Comparison of ENCODE assay signal across 1 cellular context in the genomic region with DNA sequence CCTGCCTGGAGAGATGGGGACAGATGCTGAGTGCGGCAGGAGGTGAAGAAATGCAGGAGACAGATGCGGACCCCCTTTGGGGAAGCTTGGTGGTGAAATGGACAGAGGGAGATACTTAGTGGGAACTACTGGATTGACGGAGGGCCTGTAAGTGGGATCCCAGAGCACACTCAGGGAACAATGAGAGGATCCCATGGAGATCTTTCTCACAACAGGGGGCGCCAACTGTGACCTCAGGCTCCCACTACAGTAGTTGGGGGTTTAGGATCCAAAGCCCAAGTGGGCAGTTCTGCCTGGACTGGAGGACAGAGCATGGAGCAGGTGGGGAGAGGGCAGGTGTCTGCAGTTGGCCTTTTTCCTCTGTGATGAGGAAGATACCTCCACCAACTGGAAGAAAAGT.
TF ChIP-seq lines count a peak whose summit lies in the region.

No MANE protein-coding gene starts in this region.

TF ChIP-seq in K562, 482 proteins besides CTCF, POLR2A, EP300 and RAD21:
- TF ChIP-seq HEY1 (CRISPR knock-in tag; IDR thresholded peaks at IDR 0.05; ENCODE audit: borderline replicate concordance): no peak
- TF ChIP-seq, protein P1, sequence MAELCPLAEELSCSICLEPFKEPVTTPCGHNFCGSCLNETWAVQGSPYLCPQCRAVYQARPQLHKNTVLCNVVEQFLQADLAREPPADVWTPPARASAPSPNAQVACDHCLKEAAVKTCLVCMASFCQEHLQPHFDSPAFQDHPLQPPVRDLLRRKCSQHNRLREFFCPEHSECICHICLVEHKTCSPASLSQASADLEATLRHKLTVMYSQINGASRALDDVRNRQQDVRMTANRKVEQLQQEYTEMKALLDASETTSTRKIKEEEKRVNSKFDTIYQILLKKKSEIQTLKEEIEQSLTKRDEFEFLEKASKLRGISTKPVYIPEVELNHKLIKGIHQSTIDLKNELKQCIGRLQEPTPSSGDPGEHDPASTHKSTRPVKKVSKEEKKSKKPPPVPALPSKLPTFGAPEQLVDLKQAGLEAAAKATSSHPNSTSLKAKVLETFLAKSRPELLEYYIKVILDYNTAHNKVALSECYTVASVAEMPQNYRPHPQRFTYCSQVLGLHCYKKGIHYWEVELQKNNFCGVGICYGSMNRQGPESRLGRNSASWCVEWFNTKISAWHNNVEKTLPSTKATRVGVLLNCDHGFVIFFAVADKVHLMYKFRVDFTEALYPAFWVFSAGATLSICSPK (IDR thresholded peaks at IDR 0.05; ENCODE audit: borderline replicate concordance): no peak
- TF ChIP-seq CREB1 (IDR thresholded peaks at IDR 0.05): no peak
- no peak for TF ChIP-seq CREB1 (CRISPR knock-in tag; IDR thresholded peaks at IDR 0.05)
- TF ChIP-seq POLR2AphosphoS2 (IDR thresholded peaks at IDR 0.05; ENCODE audit: low read length): 0 out of 2 replicates have a peak, but pooled peaks have one; percentile 29
- no peak for TF ChIP-seq MXI1 (IDR thresholded peaks at IDR 0.05; ENCODE audit: low read depth, low read length)
- no peak for TF ChIP-seq ZC3H8 (IDR thresholded peaks at IDR 0.05)
- no peak for TF ChIP-seq ADNP (tag; IDR thresholded peaks at IDR 0.05)
- TF ChIP-seq, protein P2, sequence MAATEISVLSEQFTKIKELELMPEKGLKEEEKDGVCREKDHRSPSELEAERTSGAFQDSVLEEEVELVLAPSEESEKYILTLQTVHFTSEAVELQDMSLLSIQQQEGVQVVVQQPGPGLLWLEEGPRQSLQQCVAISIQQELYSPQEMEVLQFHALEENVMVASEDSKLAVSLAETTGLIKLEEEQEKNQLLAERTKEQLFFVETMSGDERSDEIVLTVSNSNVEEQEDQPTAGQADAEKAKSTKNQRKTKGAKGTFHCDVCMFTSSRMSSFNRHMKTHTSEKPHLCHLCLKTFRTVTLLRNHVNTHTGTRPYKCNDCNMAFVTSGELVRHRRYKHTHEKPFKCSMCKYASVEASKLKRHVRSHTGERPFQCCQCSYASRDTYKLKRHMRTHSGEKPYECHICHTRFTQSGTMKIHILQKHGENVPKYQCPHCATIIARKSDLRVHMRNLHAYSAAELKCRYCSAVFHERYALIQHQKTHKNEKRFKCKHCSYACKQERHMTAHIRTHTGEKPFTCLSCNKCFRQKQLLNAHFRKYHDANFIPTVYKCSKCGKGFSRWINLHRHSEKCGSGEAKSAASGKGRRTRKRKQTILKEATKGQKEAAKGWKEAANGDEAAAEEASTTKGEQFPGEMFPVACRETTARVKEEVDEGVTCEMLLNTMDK (IDR thresholded peaks at IDR 0.05; ENCODE audit: borderline replicate concordance, insufficient read depth, low read depth, low read length, poor library complexity, severe bottlenecking): peak; percentile 34
- no peak for TF ChIP-seq ZNF696 (CRISPR knock-in tag; conservative IDR thresholded peaks at IDR 0.05)
- 0 out of 2 replicates have a peak, but pooled peaks have one; percentile 20 for TF ChIP-seq SUPT5H (IDR thresholded peaks at IDR 0.05)
- TF ChIP-seq FOXK2 (conservative IDR thresholded peaks at IDR 0.05 in 1 of 2, IDR thresholded peaks at IDR 0.05 in 1 of 2; ENCODE audit: low read depth in 2 of 2): no peak
- TF ChIP-seq NUFIP1 (IDR thresholded peaks at IDR 0.05; ENCODE audit: partially characterized antibody): no peak
- TF ChIP-seq, protein P3, sequence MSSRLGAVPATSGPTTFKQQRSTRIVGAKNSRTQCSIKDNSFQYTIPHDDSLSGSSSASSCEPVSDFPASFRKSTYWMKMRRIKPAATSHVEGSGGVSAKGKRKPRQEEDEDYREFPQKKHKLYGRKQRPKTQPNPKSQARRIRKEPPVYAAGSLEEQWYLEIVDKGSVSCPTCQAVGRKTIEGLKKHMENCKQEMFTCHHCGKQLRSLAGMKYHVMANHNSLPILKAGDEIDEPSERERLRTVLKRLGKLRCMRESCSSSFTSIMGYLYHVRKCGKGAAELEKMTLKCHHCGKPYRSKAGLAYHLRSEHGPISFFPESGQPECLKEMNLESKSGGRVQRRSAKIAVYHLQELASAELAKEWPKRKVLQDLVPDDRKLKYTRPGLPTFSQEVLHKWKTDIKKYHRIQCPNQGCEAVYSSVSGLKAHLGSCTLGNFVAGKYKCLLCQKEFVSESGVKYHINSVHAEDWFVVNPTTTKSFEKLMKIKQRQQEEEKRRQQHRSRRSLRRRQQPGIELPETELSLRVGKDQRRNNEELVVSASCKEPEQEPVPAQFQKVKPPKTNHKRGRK (tag; IDR thresholded peaks at IDR 0.05): no peak
- no peak for TF ChIP-seq ATF2 (CRISPR knock-in tag; IDR thresholded peaks at IDR 0.05)
- no peak for TF ChIP-seq DIDO1 (tag; IDR thresholded peaks at IDR 0.05; ENCODE audit: low read depth)
- TF ChIP-seq ZNF436 (CRISPR knock-in tag; IDR thresholded peaks at IDR 0.05): no peak
- TF ChIP-seq POU5F1 (IDR thresholded peaks at IDR 0.05; ENCODE audit: borderline replicate concordance, low read depth, low read length, partially characterized antibody): no peak
- TF ChIP-seq HOMEZ (CRISPR knock-in tag; IDR thresholded peaks at IDR 0.05): no peak
- TF ChIP-seq NELFE (IDR thresholded peaks at IDR 0.05; ENCODE audit: insufficient read depth, insufficient read length): no peak
- TF ChIP-seq ZNF707 (CRISPR knock-in tag; conservative IDR thresholded peaks at IDR 0.05): no peak
